Comparison of ENCODE assay signal across 8 cellular contexts in genomic region chr9:83817356-83818278, GRCh38. TPM values are rescaled to one million over a fixed set of nuclear protein-coding genes. Genes with fewer than 3 reads are reported as not detected.
DNase-seq lines count a peak whose midpoint lies in the region; ATAC-seq and TF ChIP-seq lines count a peak whose summit lies in the region.
"Not testable (repeated sequence)": the region's sequence is repeated elsewhere in the genome, so short reads cannot be mapped to it uniquely, and the experiment has no call there.

TSS of gene GKAP1 (minus strand) at chr9:83817769. CDS start at chr9:83806517, 11,252 bp downstream.

- ATAC-seq in GM21717 (IDR thresholded peaks at IDR 0.05; ENCODE audit: unreplicated experiment) (peak; percentile 82), natural killer cell (peak; percentile 82 to 92 (median 87))
- peak; percentile 87 for ATAC-seq in stimulated activated effector memory CD8-positive, alpha-beta T cell treated with anti-CD3 and anti-CD28 coated beads, Interleukin-12 subunit alpha, Interleukin-12 subunit beta, amount 100 ng/mL, for 72 hours

- intact Hi-C loops in activated T-helper 2 cell treated with anti-CD3 and anti-CD28 coated beads, Interferon-gamma antibody, Interleukin-2, Interleukin-4, amounts not matched to agents 10 μg/mL and 5 μg/mL and 100 μg/mL, durations not matched to agents 14 hours and 24 hours and 36 hours (cut with micrococcal nuclease): loop anchor here (5.0 kb wide), 2 partner anchors 110 to 195 kb away; partner anchors contain the start of genes IDNK and UBQLN1
- intact Hi-C loops in natural killer cell (cut with micrococcal nuclease): loop anchor here (1.0 to 5.0 kb wide), 2 partner anchors 109 to 195 kb away; partner anchors contain the start of gene IDNK

- H3K27ac Mint-ChIP-seq in activated T-helper 2 cell treated with anti-CD3 and anti-CD28 coated beads, Interferon-gamma antibody, Interleukin-2, Interleukin-4, amounts not matched to agents 10 μg/mL and 5 μg/mL and 100 μg/mL, durations not matched to agents 14 hours and 24 hours and 36 hours: peak within 1 kb of the TSS; percentile 64
- H3K27ac Mint-ChIP-seq in natural killer cell: peak within 1 kb of the TSS; percentile 79 to 84
- peak within 1 kb of the TSS; percentile 84 for H3K27ac Mint-ChIP-seq in stimulated activated effector memory CD8-positive, alpha-beta T cell treated with anti-CD3 and anti-CD28 coated beads, Interleukin-12 subunit alpha, Interleukin-12 subunit beta, amount 100 ng/mL, for 72 hours

- H3K9me3 Mint-ChIP-seq in activated T-helper 2 cell treated with anti-CD3 and anti-CD28 coated beads, Interferon-gamma antibody, Interleukin-2, Interleukin-4, amounts not matched to agents 10 μg/mL and 5 μg/mL and 100 μg/mL, durations not matched to agents 14 hours and 24 hours and 36 hours; natural killer cell; stimulated activated effector memory CD8-positive, alpha-beta T cell treated with anti-CD3 and anti-CD28 coated beads, Interleukin-12 subunit alpha, Interleukin-12 subunit beta, amount 100 ng/mL, for 72 hours: not testable (repeated sequence)

- H3K4me3 ChIP-seq in fibroblast of pulmonary artery (replicated peaks; ENCODE audit: low read depth, low read length): peak within 1 kb of the TSS; percentile 57

- not testable (repeated sequence) for H3K27me3 Mint-ChIP-seq in activated T-helper 2 cell treated with anti-CD3 and anti-CD28 coated beads, Interferon-gamma antibody, Interleukin-2, Interleukin-4, amounts not matched to agents 10 μg/mL and 5 μg/mL and 100 μg/mL, durations not matched to agents 14 hours and 24 hours and 36 hours (ENCODE audit: low read depth); natural killer cell (ENCODE audit: low read depth in 2 of 2)

- DNase-seq in DMS79 treated with DMSO at 0.1 percent for 48 hours (lab: John Stamatoyannopoulos, UW) (peak; percentile 27), KBM-7 (peak; percentile 63), RWPE1 (ENCODE audit: low spot score) (peak; percentile 53), fibroblast of pulmonary artery (ENCODE audit: low read depth) (peak; percentile 52), natural killer cell (peak; percentile 72)
- DNase-seq in activated T-helper 2 cell treated with anti-CD3 and anti-CD28 coated beads, Interferon-gamma antibody, Interleukin-2, Interleukin-4, amounts not matched to agents 10 μg/mL and 5 μg/mL and 100 μg/mL, durations not matched to agents 14 hours and 24 hours and 36 hours (ENCODE audit: low spot score): peak; percentile 77
- DNase-seq in stimulated activated effector memory CD8-positive, alpha-beta T cell treated with anti-CD3 and anti-CD28 coated beads, Interleukin-12 subunit alpha, Interleukin-12 subunit beta, amount 100 ng/mL, for 72 hours (ENCODE audit: low spot score in 2 of 2): peak; percentile 60 to 88

- POLR2A ChIA-PET in RWPE1 (lab: Yijun Ruan, JAX; ENCODE audit: low non-redundant PET): not testable (repeated sequence)

- not testable (repeated sequence) for H3K4me1 Mint-ChIP-seq in activated T-helper 2 cell treated with anti-CD3 and anti-CD28 coated beads, Interferon-gamma antibody, Interleukin-2, Interleukin-4, amounts not matched to agents 10 μg/mL and 5 μg/mL and 100 μg/mL, durations not matched to agents 14 hours and 24 hours and 36 hours (ENCODE audit: low read depth)
- peaks cover 6 to 14% of the 10 kb centered on the region in 2 donors for H3K4me1 Mint-ChIP-seq in natural killer cell
- H3K4me1 Mint-ChIP-seq in stimulated activated effector memory CD8-positive, alpha-beta T cell treated with anti-CD3 and anti-CD28 coated beads, Interleukin-12 subunit alpha, Interleukin-12 subunit beta, amount 100 ng/mL, for 72 hours: peaks cover 14% of the 10 kb centered on the region

- in situ Hi-C loops in KBM-7 (cut with MboI; ENCODE audit: low pct_unique_long_range_greater_than_20kb, low sequenced_read_pairs): not testable (repeated sequence)

- not testable (repeated sequence) for H3K36me3 Mint-ChIP-seq in activated T-helper 2 cell treated with anti-CD3 and anti-CD28 coated beads, Interferon-gamma antibody, Interleukin-2, Interleukin-4, amounts not matched to agents 10 μg/mL and 5 μg/mL and 100 μg/mL, durations not matched to agents 14 hours and 24 hours and 36 hours (ENCODE audit: low read depth); natural killer cell; stimulated activated effector memory CD8-positive, alpha-beta T cell treated with anti-CD3 and anti-CD28 coated beads, Interleukin-12 subunit alpha, Interleukin-12 subunit beta, amount 100 ng/mL, for 72 hours

- H3K4me3 Mint-ChIP-seq in activated T-helper 2 cell treated with anti-CD3 and anti-CD28 coated beads, Interferon-gamma antibody, Interleukin-2, Interleukin-4, amounts not matched to agents 10 μg/mL and 5 μg/mL and 100 μg/mL, durations not matched to agents 14 hours and 24 hours and 36 hours (ENCODE audit: low read depth): peak within 1 kb of the TSS; percentile 80
- peak within 1 kb of the TSS; percentile 93 for H3K4me3 Mint-ChIP-seq in natural killer cell
- H3K4me3 Mint-ChIP-seq in stimulated activated effector memory CD8-positive, alpha-beta T cell treated with anti-CD3 and anti-CD28 coated beads, Interleukin-12 subunit alpha, Interleukin-12 subunit beta, amount 100 ng/mL, for 72 hours: peak within 1 kb of the TSS; percentile 73

- CTCF ChIA-PET in RWPE1 (lab: Yijun Ruan, JAX): not testable (repeated sequence)

- TF ChIP-seq CTCF in RWPE1 (conservative IDR thresholded peaks at IDR 0.05; ENCODE audit: low read depth): peak; percentile 13; the same call in 1 of the 2 replicates
- TF ChIP-seq CTCF in fibroblast of pulmonary artery (IDR thresholded peaks at IDR 0.05; ENCODE audit: low read length, missing control alignments); natural killer cell (IDR thresholded peaks at IDR 0.05): not testable (repeated sequence)

- H3K27ac ChIP-seq in RWPE1: peak within 1 kb of the TSS; percentile 44

RNA-seq across cellular contexts. Expression of gene GKAP1, which starts in this region (rescaled TPM):
- total RNA-seq in activated T-helper 2 cell treated with anti-CD3 and anti-CD28 coated beads, Interferon-gamma antibody, Interleukin-2, Interleukin-4, amounts not matched to agents 10 μg/mL and 5 μg/mL and 100 μg/mL, durations not matched to agents 14 hours and 24 hours and 36 hours: 2.7 and 2.8 TPM in 2 replicates
- total RNA-seq in natural killer cell: 1 to 10 TPM; 4.0 to 9.4 (median 5.6) TPM

Comparison
In these comparisons a context has a peak if more than half of its experiments do, and no peak if none do; other contexts are left out.
1. Peak in every context shown above with its lines: DNase-seq, ATAC-seq, H3K4me3 ChIP-seq and H3K27ac ChIP-seq.
2. DNase-seq: peak in every context shown above with its lines; median percentile 77 in activated T-helper 2 cell treated with anti-CD3 and anti-CD28 coated beads, Interferon-gamma antibody, Interleukin-2, Interleukin-4, amounts not matched to agents 10 μg/mL and 5 μg/mL and 100 μg/mL, durations not matched to agents 14 hours and 24 hours and 36 hours; 74 in stimulated activated effector memory CD8-positive, alpha-beta T cell treated with anti-CD3 and anti-CD28 coated beads, Interleukin-12 subunit alpha, Interleukin-12 subunit beta, amount 100 ng/mL, for 72 hours; 72 in natural killer cell; 63 in KBM-7; 53 in RWPE1; 52 in fibroblast of pulmonary artery; 27 in DMS79 treated with DMSO at 0.1 percent for 48 hours.